In genomic region chr2:166242309-166242708, GRCh38 we compare ENCODE assay signal across 8 cellular contexts.
"Had no signal": no experiment of that assay in that cellular context is flagged by ENCODE, and none has a peak within 500 bp of the region (broad histone marks: within the 10 kb centered on the region; RNA-seq: fewer than 3 reads in every experiment).

No MANE protein-coding gene starts in this region.

- FAIRE-seq: G401.6, GM12878, GM12891, GM12892, GM18507, GM19239 had no signal

- ATAC-seq: GM12878 had no signal

- DNase-seq: GDM1, GF-D8 had no signal

- H3K4me3 ChIP-seq: GM12878 had no signal
